In the genomic region with DNA sequence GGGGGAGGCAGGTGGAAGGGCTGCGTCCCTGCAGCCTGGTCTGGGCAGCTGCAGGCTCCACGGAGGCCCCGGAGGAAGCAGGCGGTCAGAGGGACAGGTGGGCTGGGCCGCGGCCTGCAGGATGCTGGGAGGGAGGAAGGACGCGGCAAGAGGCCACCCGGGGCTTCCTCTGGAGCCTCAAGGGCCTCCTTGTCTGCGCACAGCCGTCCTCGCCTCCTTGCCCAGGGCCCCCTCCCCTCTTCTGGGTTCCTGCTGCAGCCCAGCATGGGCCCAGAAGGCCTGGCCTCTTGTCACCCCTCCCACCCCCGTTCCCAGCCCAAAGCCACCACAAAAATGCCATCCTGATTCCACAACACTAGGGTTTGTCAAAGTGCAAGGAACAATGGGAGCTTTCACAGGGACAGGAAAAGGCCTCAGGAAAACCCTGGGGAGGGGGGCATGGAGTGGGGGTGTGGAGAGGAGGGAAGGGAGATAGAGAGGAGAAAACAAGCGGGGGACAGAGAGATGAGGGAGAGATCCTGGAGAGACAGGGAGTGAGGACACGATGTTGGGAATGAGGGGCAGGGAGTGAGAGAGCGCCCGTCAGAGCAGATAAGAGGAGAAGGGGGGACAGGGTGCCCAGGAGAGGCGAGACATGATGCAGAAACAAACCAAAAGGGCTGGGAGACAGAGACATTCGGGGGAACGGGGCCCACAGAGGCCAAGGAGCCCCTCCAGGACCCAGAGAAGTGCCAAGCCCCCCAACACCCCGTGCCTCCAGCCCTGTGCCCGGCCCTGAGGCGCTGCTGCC, we compare ENCODE assay signal across 11 cellular contexts. TPM values are rescaled to one million over a fixed set of nuclear protein-coding genes. Genes with fewer than 3 reads are reported as not detected.
DNase-seq lines count a peak whose midpoint lies in the region; ATAC-seq and TF ChIP-seq lines count a peak whose summit lies in the region.
"Had no signal": no experiment of that assay in that cellular context is flagged by ENCODE, and none has a peak within 500 bp of the region (broad histone marks: within the 10 kb centered on the region; RNA-seq: fewer than 3 reads in every experiment).

No MANE protein-coding gene starts in this region.

- H3K27ac ChIP-seq in adipose tissue (ENCODE audit: low read depth, low read length) (peak overlapping the region; percentile 22), heart left ventricle (peak overlapping the region in 11 of 12 donors; percentile 83 to 97 (median 88)), neuronal stem cell (replicated peaks; ENCODE audit: low read length) (peak overlapping the region; percentile 71)

- peak in 1 of 2 donors; percentile 17 for TF ChIP-seq POLR2A in heart left ventricle (IDR thresholded peaks at IDR 0.05)

- no peaks in the 10 kb centered on the region for H3K9me3 Mint-ChIP-seq in activated T-helper 17 cell treated with anti-CD3 and anti-CD28 coated beads, Interleukin-2, amount 50 U/mL, for 72 hours
- no peaks in the 10 kb centered on the region for H3K9me3 Mint-ChIP-seq in activated CD4-positive, alpha-beta T cell treated with anti-CD3 and anti-CD28 coated beads, Interleukin-2, amount 10 ng/mL, durations not matched to agents 24 days and 14 days

- H3K4me1 Mint-ChIP-seq in activated T-helper 17 cell treated with anti-CD3 and anti-CD28 coated beads, Interleukin-2, amount 50 U/mL, for 72 hours = no peaks in the 10 kb centered on the region
- no peaks in the 10 kb centered on the region for H3K4me1 Mint-ChIP-seq in activated CD4-positive, alpha-beta T cell treated with anti-CD3 and anti-CD28 coated beads, Interleukin-2, amount 10 ng/mL, durations not matched to agents 24 days and 14 days

- peak overlapping the region; percentile 0 for H3K23ac ChIP-seq in neuronal stem cell (ENCODE audit: low read depth, low read length, poor library complexity)

- no peak overlapping the region for H2BK5ac ChIP-seq in neuronal stem cell (ENCODE audit: low read length)

- no peaks in the 10 kb centered on the region for H3K36me3 Mint-ChIP-seq in activated T-helper 17 cell treated with anti-CD3 and anti-CD28 coated beads, Interleukin-2, amount 50 U/mL, for 72 hours (ENCODE audit: low read depth)
- no peaks in the 10 kb centered on the region for H3K36me3 Mint-ChIP-seq in activated CD4-positive, alpha-beta T cell treated with anti-CD3 and anti-CD28 coated beads, Interleukin-2, amount 10 ng/mL, durations not matched to agents 24 days and 14 days (ENCODE audit: low read depth)

- H3K36me3 ChIP-seq in heart left ventricle (peaks cover 0 to 5% (median 0%) of the 10 kb centered on the region in 9 donors), neuronal stem cell (replicated peaks in 1 of 2; ENCODE audit: control insufficient read depth in 2 of 2, insufficient read depth in 2 of 2, low read length in 2 of 2) (no peaks in the 10 kb centered on the region)

- H3K9ac ChIP-seq in neuronal stem cell (ENCODE audit: low read depth, low read length, poor library complexity) = peak overlapping the region; percentile 5

- ATAC-seq in heart left ventricle = peak in 3 of 4 donors; percentile 1 to 55 (median 3)
- no peak for ATAC-seq in activated T-helper 17 cell treated with anti-CD3 and anti-CD28 coated beads, Interleukin-2, amount 50 U/mL, for 72 hours (replicated peaks)

- H3K4me1 ChIP-seq in heart left ventricle (peaks cover 0 to 100% (median 88%) of the 10 kb centered on the region in 12 donors), neuronal stem cell (ENCODE audit: control insufficient read depth in 2 of 2, insufficient read depth in 1 of 2, low read depth in 1 of 2, low read length in 2 of 2) (peaks cover 42 to 44% of the 10 kb centered on the region in 2 donors)

- peak overlapping the region; percentile 25 for H2BK15ac ChIP-seq in neuronal stem cell (ENCODE audit: low read length)

- intact Hi-C loops in heart left ventricle (cut with DNase I) = loop anchor here in 8 of 10 donors (2.0 to 5.0 kb wide), 3 partner anchors 34 to 41 kb away; a partner anchor contains a TSS
- intact Hi-C loops in activated CD4-positive, alpha-beta T cell treated with anti-CD3 and anti-CD28 coated beads, Interleukin-2, amount 10 ng/mL, durations not matched to agents 24 days and 14 days (cut with micrococcal nuclease) = no loop called here

- H2AFZ ChIP-seq in neuronal stem cell (ENCODE audit: low read length) = peak overlapping the region; percentile 86

- peaks cover 3% of the 10 kb centered on the region for H3K79me1 ChIP-seq in neuronal stem cell (ENCODE audit: low read depth, low read length)

- H4K91ac ChIP-seq in neuronal stem cell (ENCODE audit: low read depth, low read length, poor library complexity) = no peak overlapping the region

- H3K4me3 Mint-ChIP-seq in activated T-helper 17 cell treated with anti-CD3 and anti-CD28 coated beads, Interleukin-2, amount 50 U/mL, for 72 hours = no peak overlapping the region
- no peak overlapping the region for H3K4me3 Mint-ChIP-seq in activated CD4-positive, alpha-beta T cell treated with anti-CD3 and anti-CD28 coated beads, Interleukin-2, amount 10 ng/mL, durations not matched to agents 24 days and 14 days

- DNase-seq in AG10803 (ENCODE audit: low read depth) (peak; percentile 59), heart left ventricle (peak; percentile 73 to 81 (median 78)), neuronal stem cell (ENCODE audit: low spot score) (peak; percentile 48), RKO (ENCODE audit: low spot score) (no peak)
- no peak for DNase-seq in activated naive CD4-positive, alpha-beta T cell (lab: John Stamatoyannopoulos, UW)
- DNase-seq in activated CD4-positive, alpha-beta T cell treated with anti-CD3 and anti-CD28 coated beads, Interleukin-2, amount 10 ng/mL, durations not matched to agents 24 days and 14 days = no peak
- DNase-seq: activated CD4-positive, CD25-positive, alpha-beta regulatory T cell treated with anti-CD3 and anti-CD28 coated beads, Interleukin-2, amount 50 U/mL, for 72 hours; effector memory CD4-positive, alpha-beta T cell; NCI-H446 had no signal

- H3K14ac ChIP-seq in neuronal stem cell (ENCODE audit: low read length) = peak overlapping the region; percentile 8

- H2BK120ac ChIP-seq in neuronal stem cell (ENCODE audit: low read depth, low read length) = peak overlapping the region; percentile 35

- no peak overlapping the region for H4K8ac ChIP-seq in neuronal stem cell (ENCODE audit: low read depth, low read length)

- no peak overlapping the region for H3K27ac Mint-ChIP-seq in activated T-helper 17 cell treated with anti-CD3 and anti-CD28 coated beads, Interleukin-2, amount 50 U/mL, for 72 hours
- H3K27ac Mint-ChIP-seq in activated CD4-positive, alpha-beta T cell treated with anti-CD3 and anti-CD28 coated beads, Interleukin-2, amount 10 ng/mL, durations not matched to agents 24 days and 14 days = no peak overlapping the region

- H3K4ac ChIP-seq in neuronal stem cell (ENCODE audit: low read length) = no peak overlapping the region

- H3K4me3 ChIP-seq in AG10803 (ENCODE audit: low read length) (no peak overlapping the region), heart left ventricle (peak overlapping the region in 8 of 12 donors; percentile 8 to 32 (median 16)), neuronal stem cell (ENCODE audit: low read length in 2 of 2) (no peak overlapping the region)

- H3K27me3 Mint-ChIP-seq in activated T-helper 17 cell treated with anti-CD3 and anti-CD28 coated beads, Interleukin-2, amount 50 U/mL, for 72 hours = peaks cover 6% of the 10 kb centered on the region
- peaks cover 7% of the 10 kb centered on the region for H3K27me3 Mint-ChIP-seq in activated CD4-positive, alpha-beta T cell treated with anti-CD3 and anti-CD28 coated beads, Interleukin-2, amount 10 ng/mL, durations not matched to agents 24 days and 14 days

- H3K9me3 ChIP-seq in heart left ventricle = no peaks in the 10 kb centered on the region
- no peaks in the 10 kb centered on the region for H3K9me3 ChIP-seq in neuronal stem cell (replicated peaks in 1 of 2; ENCODE audit: control insufficient read depth in 2 of 2, insufficient read depth in 1 of 2, low read depth in 1 of 2, low read length in 2 of 2)

- H3K4me2 ChIP-seq in neuronal stem cell (ENCODE audit: insufficient read depth, low read length, poor library complexity, severe bottlenecking) = no peak overlapping the region

- H2AK5ac ChIP-seq in neuronal stem cell (ENCODE audit: low read depth, low read length) = peak overlapping the region; percentile 98

- H3K18ac ChIP-seq in neuronal stem cell (ENCODE audit: low read length) = peak overlapping the region; percentile 92

- WGBS in adipose tissue, 3 donors = 19 to 69% (median 28%) methylated on average over 17 to 23 of the region's 23 CpGs
- 25 to 33% (median 29%) methylated on average over 17 to 23 of the region's 23 CpGs for WGBS in heart left ventricle, 4 donors
- WGBS in neuronal stem cell (ENCODE audit: extremely low coverage in 2 of 2, insufficient read length in 2 of 2, insufficient replicate concordance in 1 of 2), 2 donors = no CpG with 5 or more reads among the region's 23 CpGs

- no peak overlapping the region for H2BK12ac ChIP-seq in neuronal stem cell (ENCODE audit: low read length)

- no peaks in the 10 kb centered on the region for H3K27me3 ChIP-seq in heart left ventricle
- H3K27me3 ChIP-seq in neuronal stem cell (ENCODE audit: control insufficient read depth in 3 of 3, insufficient read depth in 3 of 3, low read depth in 1 of 3, low read length in 3 of 3) = no peaks in the 10 kb centered on the region

- TF ChIP-seq CTCF in AG10803 (conservative IDR thresholded peaks at IDR 0.05; ENCODE audit: low read length) (no peak), heart left ventricle (IDR thresholded peaks at IDR 0.05) (no peak)

RNA-seq across cellular contexts. Expression of a gene that starts 41.8 kb away (rescaled TPM):
- polyA plus RNA-seq in adipose tissue = 100 to 1,000 TPM in 1 of 3 donors, 10 to 100 TPM in 1, 1 to 10 TPM in 1; 7.4 to 121 (median 60.8) TPM
- total RNA-seq in heart left ventricle = 100 to 1,000 TPM in 1 of 9 donors, 10 to 100 TPM in 8; 44.8 to 122 (median 51.9) TPM
- 10 to 100 TPM; 18.7 to 40.7 TPM for polyA plus RNA-seq in heart left ventricle
- 10.6 TPM for polyA plus RNA-seq in neuronal stem cell (2013, experiment 1 of 2)
- 10.3 TPM for polyA plus RNA-seq in neuronal stem cell (2013, experiment 2 of 2)
- total RNA-seq in activated T-helper 17 cell treated with anti-CD3 and anti-CD28 coated beads, Interleukin-2, amount 50 U/mL, for 72 hours = 1 to 10 TPM; 1.3 to 2.6 TPM
- 0.66 and 1.4 TPM in 2 replicates for total RNA-seq in activated CD4-positive, alpha-beta T cell treated with anti-CD3 and anti-CD28 coated beads, Interleukin-2, amount 10 ng/mL, durations not matched to agents 24 days and 14 days

RNA-seq across cellular contexts. Expression of a gene that starts 56.4 kb away (rescaled TPM):
- polyA plus RNA-seq in adipose tissue (100 to 1,000 TPM in 1 of 3 donors, 10 to 100 TPM in 2; 36.1 to 173 (median 64.0) TPM), heart left ventricle (100 to 1,000 TPM in 1 of 2 donors, 10 to 100 TPM in 1; 82.8 to 193 TPM)
- total RNA-seq in heart left ventricle = 100 to 1,000 TPM in 8 of 9 donors, 10 to 100 TPM in 1; 86.3 to 180 (median 128) TPM
- polyA plus RNA-seq in neuronal stem cell (2013, experiment 1 of 2) = 42.1 TPM
- 42.3 TPM for polyA plus RNA-seq in neuronal stem cell (2013, experiment 2 of 2)
- 100 to 1,000 TPM in 1 of 2 donors, 10 to 100 TPM in 1; 73.7 to 170 TPM for total RNA-seq in activated T-helper 17 cell treated with anti-CD3 and anti-CD28 coated beads, Interleukin-2, amount 50 U/mL, for 72 hours
- total RNA-seq in activated CD4-positive, alpha-beta T cell treated with anti-CD3 and anti-CD28 coated beads, Interleukin-2, amount 10 ng/mL, durations not matched to agents 24 days and 14 days = 157 and 161 TPM in 2 replicates

Comparison
In these comparisons a context has a peak if more than half of its experiments do, and no peak if none do; other contexts are left out.
1. DNase-seq: peak in AG10803 (single experiment), heart left ventricle (5 of 5) and neuronal stem cell (single experiment); none in activated naive CD4-positive, alpha-beta T cell (0 of 4), RKO (single experiment) and activated CD4-positive, alpha-beta T cell treated with anti-CD3 and anti-CD28 coated beads, Interleukin-2, amount 10 ng/mL, durations not matched to agents 24 days and 14 days (single experiment).
2. H3K4me3 ChIP-seq: peak in heart left ventricle (8 of 12); none in AG10803 (single experiment) and neuronal stem cell (0 of 2).
3. H3K27ac ChIP-seq: peak in every context shown above with its lines; median percentile 88 in heart left ventricle; 71 in neuronal stem cell; 22 in adipose tissue.
4. RNA of a gene that starts 41.8 kb away (total RNA-seq): 44.8 to 122 TPM in heart left ventricle; 1.3 to 2.6 TPM in activated T-helper 17 cell treated with anti-CD3 and anti-CD28 coated beads, Interleukin-2, amount 50 U/mL, for 72 hours and 0.66 to 1.4 TPM in activated CD4-positive, alpha-beta T cell treated with anti-CD3 and anti-CD28 coated beads, Interleukin-2, amount 10 ng/mL, durations not matched to agents 24 days and 14 days; every median in the first group is over 10 times any median in the second.